8 cellular contexts compared by ENCODE assay signal in the genomic region with DNA sequence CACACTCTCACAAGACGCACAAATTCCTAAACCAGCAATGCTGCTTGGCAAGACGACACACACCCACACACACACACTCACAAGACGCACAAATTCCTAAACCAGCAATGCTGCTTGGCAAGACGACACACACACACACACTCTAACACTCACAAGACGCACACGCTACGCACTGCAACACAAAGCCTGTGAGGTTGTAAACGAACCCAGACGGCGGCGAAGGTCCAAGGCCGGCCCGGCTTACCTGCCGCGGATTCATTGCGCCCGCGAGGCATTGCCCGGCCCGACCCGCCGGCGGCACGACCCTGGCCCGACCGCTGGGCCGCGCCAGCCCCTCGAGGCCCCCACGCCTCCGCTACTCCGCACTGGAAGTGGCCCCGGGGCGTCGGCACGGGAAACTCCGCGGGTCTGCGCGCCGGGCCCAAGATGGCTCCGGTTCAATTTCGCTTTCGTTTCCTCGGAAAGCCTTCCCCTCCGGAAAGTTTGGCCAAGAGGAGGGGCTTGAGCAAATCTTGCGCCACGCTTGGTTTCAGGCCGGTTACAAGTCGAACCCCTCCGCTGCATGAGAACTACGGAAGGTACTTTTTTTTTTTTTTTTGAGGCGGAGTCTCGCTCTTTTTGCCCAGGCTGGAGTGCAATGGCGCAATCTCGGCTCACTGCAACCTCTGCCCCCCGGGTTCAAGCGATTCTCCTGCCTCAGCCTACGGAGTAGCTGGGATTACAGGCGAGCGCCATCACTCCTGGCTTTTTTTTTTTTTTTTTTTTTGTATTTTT.
DNase-seq lines count a peak whose midpoint lies in the region; ATAC-seq and TF ChIP-seq lines count a peak whose summit lies in the region.

TSS of gene ADAR (minus strand) at position 439 of the 774 bp plus-strand sequence. CDS start at position 259, 180 bp downstream.

- ATAC-seq in GM21825 (IDR thresholded peaks at IDR 0.05; ENCODE audit: unreplicated experiment) = peak; percentile 59

- peaks cover 28% of the 10 kb centered on the region for H3K4me1 ChIP-seq in neuron (ENCODE audit: insufficient read depth, low read length)

- no peaks in the 10 kb centered on the region for H3K9me3 ChIP-seq in neuron (ENCODE audit: low read length)

- peaks cover 9% of the 10 kb centered on the region for H3K36me3 ChIP-seq in neuron (ENCODE audit: insufficient read depth, low read length)

- H3K27me3 ChIP-seq in neuron (ENCODE audit: insufficient read depth, low read length) = no peaks in the 10 kb centered on the region

- H2AFZ ChIP-seq in neuron (ENCODE audit: low read depth, low read length) = peak within 1 kb of the TSS; percentile 73

- DNase-seq in DMS79 treated with DMSO at 0.1 percent for 48 hours (lab: John Stamatoyannopoulos, UW) = peak; percentile 89
- peak; percentile 93 to 95 for DNase-seq in Kasumi-1 (lab: John Stamatoyannopoulos, UW)
- DNase-seq in SIG-M5 treated with dmso at 0.1 percent for 504 hours (lab: John Stamatoyannopoulos, UW; ENCODE audit: unreplicated experiment) = peak; percentile 99
- DNase-seq in activated gamma-delta T cell (lab: John Stamatoyannopoulos, UW) = peak; percentile 67
- peak; percentile 97 to 98 for DNase-seq in foreskin fibroblast
- DNase-seq in stromal cell of bone marrow (ENCODE audit: low read depth) = peak; percentile 96

- peak within 1 kb of the TSS; percentile 76 to 92 for H3K4me3 ChIP-seq in foreskin fibroblast (ENCODE audit: low read depth in 1 of 2, low read length in 2 of 2)
- peak within 1 kb of the TSS; percentile 73 for H3K4me3 ChIP-seq in neuron (ENCODE audit: low read length)

- TF ChIP-seq CTCF in foreskin fibroblast (IDR thresholded peaks at IDR 0.05; ENCODE audit: low read depth, low read length) = no peak

Comparison
In these comparisons a context has a peak if more than half of its experiments do, and no peak if none do; other contexts are left out.
1. Peak in every context shown above with its lines: DNase-seq, ATAC-seq and H3K4me3 ChIP-seq.